Comparison of ENCODE assay signal across 11 cellular contexts in genomic region chr14:24377126-24377525, GRCh38. TPM values are rescaled to one million over a fixed set of nuclear protein-coding genes. Genes with fewer than 3 reads are reported as not detected.
"Had no signal": no experiment of that assay in that cellular context is flagged by ENCODE, and none has a peak within 500 bp of the region (broad histone marks: within the 10 kb centered on the region; RNA-seq: fewer than 3 reads in every experiment).

No MANE protein-coding gene starts in this region.

- H3K4me1 ChIP-seq: adrenal gland had no signal

- H3K9me3 ChIP-seq: adrenal gland had no signal

- ATAC-seq: stimulated activated effector memory CD8-positive, alpha-beta T cell treated with anti-CD3 and anti-CD28 coated beads, Interleukin-12 subunit alpha, Interleukin-12 subunit beta, amount 100 ng/mL, for 72 hours had no signal

- H3K36me3 ChIP-seq: adrenal gland had no signal

- DNase-seq: activated CD4-positive, alpha-beta memory T cell treated with anti-CD3 and anti-CD28 coated beads, Interleukin-2, amount 10 ng/mL, durations not matched to agents 7 days and 5 days; activated CD4-positive, alpha-beta T cell treated with anti-CD3 and anti-CD28 coated beads for 4 hours; activated naive CD4-positive, alpha-beta T cell treated with anti-CD3 and anti-CD28 coated beads, Interleukin-2, amount 10 ng/mL, durations not matched to agents 7 days and 5 days; activated T-cell treated with anti-CD3 and anti-CD28 coated beads, Interleukin-2, amount 50 U/mL, for 24 hours; mesenchymal stem cell; nephron progenitor cell; stimulated activated CD4-positive, alpha-beta T cell treated with anti-CD3 and anti-CD28 coated beads, Interleukin-12 subunit alpha, Interleukin-12 subunit beta, amount 100 ng/mL, for 4 hours; stimulated activated CD4-positive, alpha-beta T cell treated with anti-CD3 and anti-CD28 coated beads, Interleukin-2, amount 100 ng/mL, for 24 hours had no signal

- H3K4me3 ChIP-seq: adrenal gland, cardiac muscle cell had no signal

- H3K27ac ChIP-seq: adrenal gland had no signal

- H3K27me3 ChIP-seq: adrenal gland, cardiac muscle cell had no signal

RNA-seq across cellular contexts. Expression of gene NFATC4, which starts 9.1 kb away (rescaled TPM):
- total RNA-seq: activated CD4-positive, alpha-beta memory T cell treated with anti-CD3 and anti-CD28 coated beads, Interleukin-2, amount 10 ng/mL, durations not matched to agents 7 days and 5 days had no signal

RNA-seq across cellular contexts. Expression of gene RIPK3, which starts 37.3 kb away (rescaled TPM):
- polyA plus RNA-seq: cardiac muscle cell had no signal

RNA-seq across cellular contexts. Expression of gene ADCY4, which starts 42.3 kb away (rescaled TPM):
- polyA plus RNA-seq: cardiac muscle cell had no signal
